8 cellular contexts compared by ENCODE assay signal in genomic region chr15:94844533-94845390, GRCh38.
DNase-seq lines count a peak whose midpoint lies in the region; ATAC-seq, FAIRE-seq and TF ChIP-seq lines count a peak whose summit lies in the region.

No MANE protein-coding gene starts in this region.

- H3K36me3 Mint-ChIP-seq in brain: peaks cover 9% of the 10 kb centered on the region

- H3K27ac ChIP-seq in small intestine (ENCODE audit: low read depth in 1 of 2, low read length in 1 of 2): peak overlapping the region; percentile 89 to 92

- no peak for ATAC-seq in HG02759 (IDR thresholded peaks at IDR 0.05; ENCODE audit: unreplicated experiment)
- no peak for ATAC-seq in GM21423 (IDR thresholded peaks at IDR 0.05; ENCODE audit: unreplicated experiment)

- H3K4me3 Mint-ChIP-seq in brain: peak overlapping the region; percentile 32 to 76 (median 66)

- TF ChIP-seq CTCF in brain (conservative IDR thresholded peaks at IDR 0.05): peak in 1 of 2 experiments; percentile 22

- no peaks in the 10 kb centered on the region for H3K36me3 ChIP-seq in small intestine (ENCODE audit: control insufficient read depth in 2 of 2, insufficient read depth in 2 of 2, low read length in 2 of 2)

- DNase-seq in NCI-H146 (lab: John Stamatoyannopoulos, UW) (peak; percentile 43), NCI-H146 treated with DMSO at 0.1 percent for 48 hours (lab: John Stamatoyannopoulos, UW; ENCODE audit: unreplicated experiment) (no peak), iPS-NIHi7 (ENCODE audit: extremely low spot score) (peak; percentile 85), small intestine (peak; percentile 94), NCI-H128 (lab: John Stamatoyannopoulos, UW; ENCODE audit: unreplicated experiment) (no peak)

- peak overlapping the region; percentile 14 to 63 for H3K4me3 ChIP-seq in small intestine (ENCODE audit: low read depth in 1 of 2, low read length in 2 of 2)

- H3K9me3 ChIP-seq in small intestine (ENCODE audit: control insufficient read depth, low read depth): no peaks in the 10 kb centered on the region

- peaks cover 12% of the 10 kb centered on the region for H3K4me1 Mint-ChIP-seq in brain

- H3K4me1 ChIP-seq in small intestine (ENCODE audit: control insufficient read depth in 2 of 2, insufficient read depth in 1 of 2, low read depth in 1 of 2, low read length in 1 of 2): peaks cover 0 to 3% of the 10 kb centered on the region in 2 donors

- peaks cover 0 to 2% of the 10 kb centered on the region in 2 donors for H3K27me3 ChIP-seq in small intestine (ENCODE audit: control insufficient read depth in 2 of 2, insufficient read depth in 2 of 2, low read length in 2 of 2)

- 0 to 3% (median 2%) methylated on average over 46 to 83 of the region's 83 CpGs for WGBS in small intestine, 3 donors

- H3K27ac Mint-ChIP-seq in brain: peak overlapping the region in 1 of 5 experiments; percentile 83

- H3K27me3 Mint-ChIP-seq in brain: peaks cover 36% of the 10 kb centered on the region

- FAIRE-seq in small intestine (lab: Jason Lieb, UNC): no peak

- H3K9me3 Mint-ChIP-seq in brain: peaks cover 25 to 51% (median 37%) of the 10 kb centered on the region in 5 experiments

Comparison
In these comparisons a context has a peak if more than half of its experiments do, and no peak if none do; other contexts are left out.
1. DNase-seq: peak in NCI-H146 (single experiment), iPS-NIHi7 (single experiment) and small intestine (single experiment); none in NCI-H146 treated with DMSO at 0.1 percent for 48 hours (single experiment) and NCI-H128 (single experiment).